1 cellular context compared by ENCODE assay signal in genomic region chr13:110450016-110450900, GRCh38.
TF ChIP-seq lines count a peak whose summit lies in the region.

No MANE protein-coding gene starts in this region.

TF ChIP-seq in endothelial cell of umbilical vein, 7 proteins besides CTCF, POLR2A, EP300 and RAD21:
- TF ChIP-seq POLR2AphosphoS5 (IDR thresholded peaks at IDR 0.05; ENCODE audit: insufficient read depth, low read depth, low read length) (no peak), FOS (IDR thresholded peaks at IDR 0.05; ENCODE audit: borderline replicate concordance, insufficient read depth, low read length) (no peak), MYC (IDR thresholded peaks at IDR 0.05; ENCODE audit: low read depth, low read length) (no peak), JUN (IDR thresholded peaks at IDR 0.05; ENCODE audit: borderline replicate concordance, insufficient read depth, insufficient read length, low read depth) (no peak), GATA2 (IDR thresholded peaks at IDR 0.05; ENCODE audit: insufficient read depth, insufficient read length, low read depth, low read length) (no peak), EZH2 (IDR thresholded peaks at IDR 0.05; ENCODE audit: borderline replicate concordance, low read depth, low read length, severe bottlenecking) (no peak)
- TF ChIP-seq, protein P1, sequence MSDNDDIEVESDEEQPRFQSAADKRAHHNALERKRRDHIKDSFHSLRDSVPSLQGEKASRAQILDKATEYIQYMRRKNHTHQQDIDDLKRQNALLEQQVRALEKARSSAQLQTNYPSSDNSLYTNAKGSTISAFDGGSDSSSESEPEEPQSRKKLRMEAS (IDR thresholded peaks at IDR 0.05; ENCODE audit: insufficient read depth, insufficient read length), result no peak
